21 cellular contexts compared by ENCODE assay signal in genomic region chr18:8752329-8752728, GRCh38. TPM values are rescaled to one million over a fixed set of nuclear protein-coding genes. Genes with fewer than 3 reads are reported as not detected.
DNase-seq lines count a peak whose midpoint lies in the region; ATAC-seq and TF ChIP-seq lines count a peak whose summit lies in the region.
"Had no signal": no experiment of that assay in that cellular context is flagged by ENCODE, and none has a peak within 500 bp of the region (broad histone marks: within the 10 kb centered on the region; RNA-seq: fewer than 3 reads in every experiment).

No MANE protein-coding gene starts in this region.

- 87% methylated on average over 1 of the region's 1 CpG for WGBS in mesenchymal stem cell
- 17 to 24% methylated on average over 1 of the region's 1 CpG for WGBS in transverse colon (ENCODE audit: low coverage in 1 of 2), 2 donors

- H3K27me3 ChIP-seq in mesenchymal stem cell (ENCODE audit: control insufficient read depth in 1 of 2, insufficient read depth in 1 of 2, low read length in 2 of 2) = no peaks in the 10 kb centered on the region
- H3K27me3 ChIP-seq in transverse colon = peaks cover 30% of the 10 kb centered on the region
- no peaks in the 10 kb centered on the region for H3K27me3 ChIP-seq in foreskin keratinocyte
- H3K27me3 ChIP-seq: ascending aorta had no signal

- no peak for ATAC-seq in foreskin keratinocyte
- ATAC-seq: activated CD8-positive, alpha-beta T cell treated with anti-CD3 and anti-CD28 coated beads, Interleukin-2, amount 10 ng/mL, durations not matched to agents 7 days and 5 days; Right ventricle myocardium inferior had no signal

- no peak overlapping the region for H2AFZ ChIP-seq in mesenchymal stem cell (ENCODE audit: low read depth, low read length)

- H3K4me2 ChIP-seq in mesenchymal stem cell (ENCODE audit: low read length, poor library complexity, severe bottlenecking) = no peak overlapping the region

- no peaks in the 10 kb centered on the region for H3K79me1 ChIP-seq in mesenchymal stem cell (replicated peaks; ENCODE audit: low read length, poor library complexity, severe bottlenecking)

- TF ChIP-seq CTCF in transverse colon (IDR thresholded peaks at IDR 0.05) (no peak), foreskin keratinocyte (conservative IDR thresholded peaks at IDR 0.05) (no peak)

- H3K4ac ChIP-seq in mesenchymal stem cell (ENCODE audit: low read depth in 1 of 2, low read length in 2 of 2) = no peak overlapping the region

- peak overlapping the region; percentile 64 for H3K9ac ChIP-seq in mesenchymal stem cell (ENCODE audit: low read length)

- no peak overlapping the region for H3K23ac ChIP-seq in mesenchymal stem cell (ENCODE audit: low read length in 2 of 2)

- H3K27ac ChIP-seq in mesenchymal stem cell (ENCODE audit: low read length, poor library complexity, severe bottlenecking) (peak overlapping the region; percentile 63), transverse colon (peak overlapping the region; percentile 57 to 82 (median 76)), foreskin keratinocyte (no peak overlapping the region)
- H3K27ac ChIP-seq: ascending aorta had no signal

- H4K8ac ChIP-seq in mesenchymal stem cell (ENCODE audit: low read length) = no peak overlapping the region

- TF ChIP-seq EP300 in transverse colon (IDR thresholded peaks at IDR 0.05; ENCODE audit: low read depth) = no peak

- H3K36me3 ChIP-seq in mesenchymal stem cell (ENCODE audit: control insufficient read depth in 1 of 2, insufficient read depth in 2 of 2, low read depth in 1 of 2, low read length in 2 of 2) = peaks cover 48 to 83% of the 10 kb centered on the region in 2 experiments
- no peaks in the 10 kb centered on the region for H3K36me3 ChIP-seq in transverse colon
- H3K36me3 ChIP-seq: ascending aorta had no signal

- TF ChIP-seq POLR2A in transverse colon (IDR thresholded peaks at IDR 0.05) = no peak

- no peak overlapping the region for H2BK120ac ChIP-seq in mesenchymal stem cell (ENCODE audit: low read depth, low read length)

- no peak overlapping the region for H2BK5ac ChIP-seq in mesenchymal stem cell (ENCODE audit: low read depth, low read length, poor library complexity, severe bottlenecking)

- H3K4me3 ChIP-seq in mesenchymal stem cell (ENCODE audit: insufficient read depth in 1 of 2, low read depth in 1 of 2, low read length in 2 of 2) = no peak overlapping the region
- no peak overlapping the region for H3K4me3 ChIP-seq in transverse colon
- H3K4me3 ChIP-seq: ascending aorta had no signal

- DNase-seq in M059J (ENCODE audit: low read depth) (peak; percentile 22), ecto neural progenitor cell (ENCODE audit: low spot score) (peak; percentile 1), mesenchymal stem cell (no peak), transverse colon (no peak), foreskin keratinocyte (no peak), NCI-H1436 treated with DMSO at 0.1 percent for 48 hours (lab: John Stamatoyannopoulos, UW) (no peak), SK-N-DZ (ENCODE audit: low spot score) (no peak)
- DNase-seq: activated CD4-positive, CD25-positive, alpha-beta regulatory T cell treated with anti-CD3 and anti-CD28 coated beads, Interleukin-2, amount 50 U/mL, for 72 hours; activated CD8-positive, alpha-beta T cell treated with anti-CD3 and anti-CD28 coated beads, Interleukin-2, amount 10 ng/mL, durations not matched to agents 7 days and 5 days; activated naive CD4-positive, alpha-beta T cell treated with anti-CD3 and anti-CD28 coated beads, Interleukin-2, amount 10 ng/mL, durations not matched to agents 7 days and 5 days; activated T-cell treated with anti-CD3 and anti-CD28 coated beads, Interleukin-2, amount 50 U/mL, for 1 hour; CD4-positive, CD25-positive, alpha-beta regulatory T cell; DMS 273 treated with DMSO at 0.1 percent for 48 hours; effector memory CD4-positive, alpha-beta T cell; hippocampal formation; NCI-H1092; NCI-H2029; NCI-H226; NCI-H748 treated with DMSO at 0.1 percent for 48 hours had no signal

- peak overlapping the region in 1 of 2 experiments; percentile 84 for H3K14ac ChIP-seq in mesenchymal stem cell (ENCODE audit: low read length in 2 of 2)

- H3K4me1 ChIP-seq in mesenchymal stem cell (ENCODE audit: control insufficient read depth, insufficient read depth, low read depth, low read length) = peaks cover 50% of the 10 kb centered on the region
- peaks cover 0 to 32% (median 8%) of the 10 kb centered on the region in 4 donors for H3K4me1 ChIP-seq in transverse colon
- H3K4me1 ChIP-seq in foreskin keratinocyte = peaks cover 27% of the 10 kb centered on the region
- H3K4me1 ChIP-seq: ascending aorta had no signal

- H2BK12ac ChIP-seq in mesenchymal stem cell (ENCODE audit: low read length in 2 of 2) = peak overlapping the region; percentile 29 to 98

- H2BK15ac ChIP-seq in mesenchymal stem cell (ENCODE audit: low read depth, poor library complexity, severe bottlenecking) = no peak overlapping the region

- in situ Hi-C loops in transverse colon (cut with MboI; ENCODE audit: low pct_ligation_motif_present in 1 of 4, low pct_unique_long_range_greater_than_20kb in 1 of 4, low sequenced_read_pairs in 3 of 4) = no loop called here

- intact Hi-C loops in transverse colon (cut with DNase I; ENCODE audit: low total_unique reads) = loop anchor here (5.0 kb wide), 1 partner anchor 1185 kb away; the partner anchor contains the start of gene PTPRM

- no peaks in the 10 kb centered on the region for H3K9me3 ChIP-seq in mesenchymal stem cell (ENCODE audit: control insufficient read depth, low read length)
- no peaks in the 10 kb centered on the region for H3K9me3 ChIP-seq in transverse colon
- H3K9me3 ChIP-seq: ascending aorta had no signal

- H2AK5ac ChIP-seq in mesenchymal stem cell (ENCODE audit: low read length, severe bottlenecking) = no peak overlapping the region

- H3K18ac ChIP-seq in mesenchymal stem cell (ENCODE audit: low read depth in 1 of 2, low read length in 2 of 2) = peak overlapping the region; percentile 34 to 83

- H4K91ac ChIP-seq in mesenchymal stem cell (ENCODE audit: low read length) = no peak overlapping the region

RNA-seq across cellular contexts. Expression of gene MTCL1, which starts 47.0 kb away (rescaled TPM):
- total RNA-seq in M059J (2014; rRNA removed; shearing (Covaris generic)) = 16.0 and 28.2 TPM in 2 replicates
- polyA plus RNA-seq in mesenchymal stem cell (2013, experiment 1 of 2) = 15.4 TPM
- 15.4 TPM for polyA plus RNA-seq in mesenchymal stem cell (2013, experiment 2 of 2)
- total RNA-seq in transverse colon (10 to 100 TPM; 12.3 to 35.9 (median 26.1) TPM), foreskin keratinocyte (24.4 and 28.8 TPM in 2 replicates)
- 6.9 and 8.4 TPM in 2 replicates for polyA plus RNA-seq in foreskin keratinocyte
- 27.8 and 30.0 TPM in 2 replicates for polyA plus RNA-seq in SK-N-DZ (2014; cell fraction: cytosol; rRNA removed)
- 49.5 and 79.4 TPM in 2 replicates for polyA plus RNA-seq in SK-N-DZ (2014; cell fraction: nucleus; rRNA removed)
- polyA plus RNA-seq: CD4-positive, CD25-positive, alpha-beta regulatory T cell had no signal

Comparison
In these comparisons a context has a peak if more than half of its experiments do, and no peak if none do; other contexts are left out.
1. DNase-seq: peak in M059J (single experiment) and ecto neural progenitor cell (single experiment); none in mesenchymal stem cell (single experiment), transverse colon (single experiment), foreskin keratinocyte (0 of 2), NCI-H1436 treated with DMSO at 0.1 percent for 48 hours (single experiment) and SK-N-DZ (single experiment).